Comparison of ENCODE assay signal across 1 cellular context in the genomic region with DNA sequence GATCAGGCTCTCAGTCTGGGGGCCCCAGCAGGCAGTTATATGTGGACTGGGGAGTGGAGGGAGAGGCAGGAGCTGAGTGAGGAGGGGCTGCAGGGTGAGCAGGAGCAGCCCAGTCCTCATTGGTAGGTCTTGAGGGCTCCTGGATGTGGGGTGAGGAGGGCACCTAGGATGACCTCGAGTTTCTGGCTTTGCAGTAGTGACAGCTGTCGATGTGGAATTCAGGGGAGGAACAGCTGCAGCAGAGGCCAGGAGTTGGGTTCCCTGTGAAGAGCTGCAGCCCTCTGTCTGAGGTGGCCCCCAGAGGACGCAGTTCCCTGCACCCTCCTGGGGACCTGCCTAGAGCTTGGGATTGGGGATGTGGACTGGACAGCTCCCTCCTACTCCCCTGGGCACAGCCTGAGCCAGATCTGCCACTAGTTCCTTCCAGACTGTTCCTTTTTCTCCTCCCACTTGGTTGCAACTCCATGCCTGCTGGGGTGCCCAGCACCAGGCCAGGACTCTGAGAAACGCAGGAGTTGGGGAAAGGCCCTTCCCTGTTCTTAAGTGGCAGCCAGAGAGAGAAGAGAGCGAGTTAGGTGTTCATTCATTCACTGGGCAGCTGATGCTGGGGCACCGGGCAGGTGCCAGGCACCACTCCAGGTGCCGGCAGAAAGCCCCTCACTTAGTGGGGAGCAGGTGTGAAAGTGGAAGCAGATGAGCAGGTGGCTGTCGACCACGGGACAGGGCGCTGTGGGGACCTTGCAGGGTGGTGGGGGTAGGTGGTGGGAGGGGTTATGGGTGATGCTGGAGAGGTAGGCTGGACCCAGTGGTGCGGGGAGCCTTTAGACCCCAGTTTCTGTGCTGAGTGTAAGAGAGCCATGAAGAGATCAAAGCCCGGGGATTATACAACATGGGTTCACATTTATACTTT.
TF ChIP-seq lines count a peak whose summit lies in the region.

No MANE protein-coding gene starts in this region.

TF ChIP-seq in WTC11, 78 proteins besides CTCF, POLR2A, EP300 and RAD21 (continued from another document):
- TF ChIP-seq FOXJ3 (CRISPR knock-in tag; IDR thresholded peaks at IDR 0.05; ENCODE audit: borderline replicate concordance) (no peak), SOX15 (CRISPR knock-in tag; IDR thresholded peaks at IDR 0.05) (no peak), ZNF317 (CRISPR knock-in tag; IDR thresholded peaks at IDR 0.05; ENCODE audit: borderline replicate concordance, low read depth) (no peak), JAZF1 (CRISPR knock-in tag; IDR thresholded peaks at IDR 0.05) (no peak)
- TF ChIP-seq, protein P1, sequence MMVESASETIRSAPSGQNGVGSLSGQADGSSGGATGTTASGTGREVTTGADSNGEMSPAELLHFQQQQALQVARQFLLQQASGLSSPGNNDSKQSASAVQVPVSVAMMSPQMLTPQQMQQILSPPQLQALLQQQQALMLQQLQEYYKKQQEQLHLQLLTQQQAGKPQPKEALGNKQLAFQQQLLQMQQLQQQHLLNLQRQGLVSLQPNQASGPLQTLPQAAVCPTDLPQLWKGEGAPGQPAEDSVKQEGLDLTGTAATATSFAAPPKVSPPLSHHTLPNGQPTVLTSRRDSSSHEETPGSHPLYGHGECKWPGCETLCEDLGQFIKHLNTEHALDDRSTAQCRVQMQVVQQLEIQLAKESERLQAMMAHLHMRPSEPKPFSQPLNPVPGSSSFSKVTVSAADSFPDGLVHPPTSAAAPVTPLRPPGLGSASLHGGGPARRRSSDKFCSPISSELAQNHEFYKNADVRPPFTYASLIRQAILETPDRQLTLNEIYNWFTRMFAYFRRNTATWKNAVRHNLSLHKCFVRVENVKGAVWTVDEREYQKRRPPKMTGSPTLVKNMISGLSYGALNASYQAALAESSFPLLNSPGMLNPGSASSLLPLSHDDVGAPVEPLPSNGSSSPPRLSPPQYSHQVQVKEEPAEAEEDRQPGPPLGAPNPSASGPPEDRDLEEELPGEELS (CRISPR knock-in tag; IDR thresholded peaks at IDR 0.05): no peak
- TF ChIP-seq, protein P2, sequence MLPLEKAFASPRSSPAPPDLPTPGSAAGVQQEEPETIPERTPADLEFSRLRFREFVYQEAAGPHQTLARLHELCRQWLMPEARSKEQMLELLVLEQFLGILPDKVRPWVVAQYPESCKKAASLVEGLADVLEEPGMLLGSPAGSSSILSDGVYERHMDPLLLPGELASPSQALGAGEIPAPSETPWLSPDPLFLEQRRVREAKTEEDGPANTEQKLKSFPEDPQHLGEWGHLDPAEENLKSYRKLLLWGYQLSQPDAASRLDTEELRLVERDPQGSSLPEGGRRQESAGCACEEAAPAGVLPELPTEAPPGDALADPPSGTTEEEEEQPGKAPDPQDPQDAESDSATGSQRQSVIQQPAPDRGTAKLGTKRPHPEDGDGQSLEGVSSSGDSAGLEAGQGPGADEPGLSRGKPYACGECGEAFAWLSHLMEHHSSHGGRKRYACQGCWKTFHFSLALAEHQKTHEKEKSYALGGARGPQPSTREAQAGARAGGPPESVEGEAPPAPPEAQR (CRISPR knock-in tag; IDR thresholded peaks at IDR 0.05): no peak
- TF ChIP-seq, protein P3, sequence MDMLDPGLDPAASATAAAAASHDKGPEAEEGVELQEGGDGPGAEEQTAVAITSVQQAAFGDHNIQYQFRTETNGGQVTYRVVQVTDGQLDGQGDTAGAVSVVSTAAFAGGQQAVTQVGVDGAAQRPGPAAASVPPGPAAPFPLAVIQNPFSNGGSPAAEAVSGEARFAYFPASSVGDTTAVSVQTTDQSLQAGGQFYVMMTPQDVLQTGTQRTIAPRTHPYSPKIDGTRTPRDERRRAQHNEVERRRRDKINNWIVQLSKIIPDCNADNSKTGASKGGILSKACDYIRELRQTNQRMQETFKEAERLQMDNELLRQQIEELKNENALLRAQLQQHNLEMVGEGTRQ (CRISPR knock-in tag; IDR thresholded peaks at IDR 0.05): no peak
TF ChIP-seq in WTC11: peak in this region for 0.
